Comparison of ENCODE assay signal across 13 cellular contexts in genomic region chr11:117870176-117870952, GRCh38. TPM values are rescaled to one million over a fixed set of nuclear protein-coding genes. Genes with fewer than 3 reads are reported as not detected.
DNase-seq lines count a peak whose midpoint lies in the region; ATAC-seq and TF ChIP-seq lines count a peak whose summit lies in the region.
"Had no signal": no experiment of that assay in that cellular context is flagged by ENCODE, and none has a peak within 500 bp of the region (broad histone marks: within the 10 kb centered on the region; RNA-seq: fewer than 3 reads in every experiment).

No MANE protein-coding gene starts in this region.

- POLR2A ChIA-PET in WTC11 (lab: Charles Lee): interaction anchor here (0.8 kb wide), 1 partner anchor 42 kb away, joined by 4 read pairs; no protein-coding TSS in a partner anchor

- no peak overlapping the region for H3K4me3 ChIP-seq in right atrium auricular region
- H3K4me3 ChIP-seq: BLaER1 treated with 17β-estradiol and CSF1 and Interleukin-3, amounts not matched to agents 10 nM and 100 nM; Peyer's patch had no signal

- H3K36me3 ChIP-seq in right atrium auricular region: no peaks in the 10 kb centered on the region
- H3K36me3 ChIP-seq: BLaER1 treated with 17β-estradiol and CSF1 and Interleukin-3, amounts not matched to agents 10 nM and 100 nM; Peyer's patch had no signal

- no peak for ATAC-seq in left ventricle myocardium superior
- ATAC-seq in WTC11: peak; percentile 29
- no peak for ATAC-seq in HG02938 (IDR thresholded peaks at IDR 0.05; ENCODE audit: unreplicated experiment)

- H3K4me1 Mint-ChIP-seq in WTC11: peaks cover 56% of the 10 kb centered on the region

- no peaks in the 10 kb centered on the region for H3K9me3 Mint-ChIP-seq in WTC11
- H3K9me3 Mint-ChIP-seq: activated naive CD4-positive, alpha-beta T cell treated with anti-CD3 and anti-CD28 coated beads for 36 hours had no signal

- TF ChIP-seq CTCF in right atrium auricular region (IDR thresholded peaks at IDR 0.05) (no peak), WTC11 (IDR thresholded peaks at IDR 0.05) (no peak)

- CTCF ChIA-PET in WTC11 (lab: Charles Lee): interaction anchor here (0.8 to 1.6 kb wide), 3 partner anchors 26 to 159 kb away, joined by 3 to 5 read pairs (median 3); no protein-coding TSS in a partner anchor

- H3K27me3 Mint-ChIP-seq in WTC11 (ENCODE audit: low read depth): peaks cover 83% of the 10 kb centered on the region

- H3K36me3 Mint-ChIP-seq in WTC11: no peaks in the 10 kb centered on the region

- peaks cover 0 to 61% of the 10 kb centered on the region in 2 donors for H3K4me1 ChIP-seq in right atrium auricular region
- H3K4me1 ChIP-seq: parathyroid adenoma had no signal

- DNase-seq in right atrium auricular region (ENCODE audit: low spot score) (no peak), left ventricle myocardium superior (no peak), WTC11 (ENCODE audit: low spot score) (no peak), myocyte (ENCODE audit: low read depth) (peak; percentile 78), EL (no peak), NCI-H774 (lab: John Stamatoyannopoulos, UW) (no peak), germinal center (ENCODE audit: low spot score) (no peak)
- DNase-seq: activated naive CD4-positive, alpha-beta T cell treated with anti-CD3 and anti-CD28 coated beads for 36 hours; KBM-7; Peyer's patch had no signal

- H3K27ac Mint-ChIP-seq in WTC11: no peak overlapping the region
- H3K27ac Mint-ChIP-seq: activated naive CD4-positive, alpha-beta T cell treated with anti-CD3 and anti-CD28 coated beads for 36 hours had no signal

- H3K9me3 ChIP-seq in right atrium auricular region: no peaks in the 10 kb centered on the region
- H3K9me3 ChIP-seq: Peyer's patch had no signal

- H3K4me3 Mint-ChIP-seq in WTC11: no peak overlapping the region
- H3K4me3 Mint-ChIP-seq: activated naive CD4-positive, alpha-beta T cell treated with anti-CD3 and anti-CD28 coated beads for 36 hours had no signal

- no peaks in the 10 kb centered on the region for H3K27me3 ChIP-seq in right atrium auricular region
- H3K27me3 ChIP-seq: Peyer's patch had no signal

- H3K27ac ChIP-seq in right atrium auricular region: peak overlapping the region; percentile 21 to 24
- H3K27ac ChIP-seq: BLaER1 treated with 17β-estradiol and CSF1 and Interleukin-3, amounts not matched to agents 10 nM and 100 nM; parathyroid adenoma had no signal

- intact Hi-C loops in left ventricle myocardium superior (cut with micrococcal nuclease): no loop called here

TF ChIP-seq in WTC11, 78 proteins besides CTCF, POLR2A, EP300 and RAD21:
- TF ChIP-seq ZMAT4 (CRISPR knock-in tag; IDR thresholded peaks at IDR 0.05) (no peak), ETV6 (CRISPR knock-in tag; IDR thresholded peaks at IDR 0.05) (peak; percentile 24; the same call in 1 of the 2 replicates), GRHL2 (CRISPR knock-in tag; IDR thresholded peaks at IDR 0.05; ENCODE audit: insufficient replicate concordance, severe bottlenecking) (no peak), NR2C2 (CRISPR knock-in tag; IDR thresholded peaks at IDR 0.05) (no peak), USF2 (CRISPR knock-in tag; IDR thresholded peaks at IDR 0.05) (no peak), ZNF232 (CRISPR knock-in tag; IDR thresholded peaks at IDR 0.05) (no peak), IRF1 (CRISPR knock-in tag; IDR thresholded peaks at IDR 0.05) (no peak), MLX (CRISPR knock-in tag; IDR thresholded peaks at IDR 0.05) (no peak), ZNF423 (CRISPR knock-in tag; IDR thresholded peaks at IDR 0.05) (peak; percentile 18; the same call in 1 of the 2 replicates), TEAD1 (CRISPR knock-in tag; IDR thresholded peaks at IDR 0.05) (no peak), TEAD4 (CRISPR knock-in tag; IDR thresholded peaks at IDR 0.05) (no peak), PRDM15 (CRISPR knock-in tag; IDR thresholded peaks at IDR 0.05) (no peak), ZNF317 (CRISPR knock-in tag; IDR thresholded peaks at IDR 0.05; ENCODE audit: borderline replicate concordance, low read depth) (no peak), CBFB (CRISPR knock-in tag; IDR thresholded peaks at IDR 0.05; ENCODE audit: low read depth) (no peak)
- TF ChIP-seq, protein P1, sequence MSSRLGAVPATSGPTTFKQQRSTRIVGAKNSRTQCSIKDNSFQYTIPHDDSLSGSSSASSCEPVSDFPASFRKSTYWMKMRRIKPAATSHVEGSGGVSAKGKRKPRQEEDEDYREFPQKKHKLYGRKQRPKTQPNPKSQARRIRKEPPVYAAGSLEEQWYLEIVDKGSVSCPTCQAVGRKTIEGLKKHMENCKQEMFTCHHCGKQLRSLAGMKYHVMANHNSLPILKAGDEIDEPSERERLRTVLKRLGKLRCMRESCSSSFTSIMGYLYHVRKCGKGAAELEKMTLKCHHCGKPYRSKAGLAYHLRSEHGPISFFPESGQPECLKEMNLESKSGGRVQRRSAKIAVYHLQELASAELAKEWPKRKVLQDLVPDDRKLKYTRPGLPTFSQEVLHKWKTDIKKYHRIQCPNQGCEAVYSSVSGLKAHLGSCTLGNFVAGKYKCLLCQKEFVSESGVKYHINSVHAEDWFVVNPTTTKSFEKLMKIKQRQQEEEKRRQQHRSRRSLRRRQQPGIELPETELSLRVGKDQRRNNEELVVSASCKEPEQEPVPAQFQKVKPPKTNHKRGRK (CRISPR knock-in tag; IDR thresholded peaks at IDR 0.05; ENCODE audit: borderline replicate concordance): no peak

RNA-seq across cellular contexts. Expression of gene FXYD6, which starts 6.1 kb away (rescaled TPM):
- total RNA-seq in right atrium auricular region (10 to 100 TPM; 28.6 to 42.6 TPM), left ventricle myocardium superior (35.4 TPM), WTC11 (2021) (26.2 to 31.6 TPM (median 30.1 TPM) in 3 replicates), myocyte (1.7 and 3.1 TPM in 2 replicates)
- polyA plus RNA-seq in myocyte (2012): 3.5 TPM
- total RNA-seq: activated naive CD4-positive, alpha-beta T cell treated with anti-CD3 and anti-CD28 coated beads for 36 hours had no signal

RNA-seq across cellular contexts. Expression of gene FXYD2, which starts 45.8 kb away (rescaled TPM):
- under 1 TPM; 0.59 to 0.78 TPM for total RNA-seq in right atrium auricular region
- 1.4 TPM for total RNA-seq in left ventricle myocardium superior
- total RNA-seq in WTC11 (2021): 1.4 to 2.1 TPM (median 1.6 TPM) in 3 replicates
- not detected in 2 replicates for total RNA-seq in myocyte
- polyA plus RNA-seq in myocyte (2012): not detected

RNA-seq across cellular contexts. Expression of gene TMPRSS13, which starts 58.8 kb away (rescaled TPM):
- total RNA-seq in right atrium auricular region (not detected), left ventricle myocardium superior (0.15 TPM), WTC11 (2021) (0.62 to 1.1 TPM (median 0.63 TPM) in 3 replicates), myocyte (not detected in 2 replicates)
- polyA plus RNA-seq in myocyte (2012): not detected
- total RNA-seq: Peyer's patch had no signal
